ENCODE assay signal across 25 cellular contexts in genomic region chr7:45596665-45597095, GRCh38.
"Had no signal": no experiment of that assay in that cellular context is flagged by ENCODE, and none has a peak within 500 bp of the region (broad histone marks: within the 10 kb centered on the region; RNA-seq: fewer than 3 reads in every experiment).

No MANE protein-coding gene starts in this region.

- ATAC-seq: activated CD4-positive, CD25-positive, alpha-beta regulatory T cell treated with anti-CD3 and anti-CD28 coated beads, Interleukin-2, amount 50 U/mL, for 24 hours; activated naive CD8-positive, alpha-beta T cell treated with anti-CD3 and anti-CD28 coated beads, Interleukin-2, amount 50 U/mL, for 24 hours; body of pancreas; gastrocnemius medialis; left ventricle myocardium superior; sciatic nerve; stimulated activated memory B cell treated with anti-CD40 and anti-IgM and Interleukin-4, amounts not matched to agents 10 μg/mL and 1 μg/mL and 100 μg/mL, for 72 hours; T-cell had no signal

- H3K27me3 Mint-ChIP-seq: activated CD4-positive, alpha-beta T cell treated with anti-CD3 and anti-CD28 coated beads, Interleukin-2, amount 10 ng/mL, durations not matched to agents 24 days and 14 days; activated naive CD8-positive, alpha-beta T cell treated with anti-CD3 and anti-CD28 coated beads, Interleukin-2, amount 50 U/mL, for 24 hours; dendritic cell treated with granulocyte-macrophage colony-stimulating factor and Interleukin-4, amounts not matched to agents 40 ng/mL and 50 ng/mL, for 4 days; type B pancreatic cell had no signal

- H3K4me1 ChIP-seq: body of pancreas, esophagus squamous epithelium, gastrocnemius medialis had no signal

- H3K36me3 Mint-ChIP-seq: memory B cell; stimulated activated memory B cell treated with anti-CD40 and anti-IgM and Interleukin-4, amounts not matched to agents 10 μg/mL and 1 μg/mL and 100 μg/mL, for 72 hours; T-cell; type B pancreatic cell had no signal

- DNase-seq: activated CD4-positive, alpha-beta T cell treated with anti-CD3 and anti-CD28 coated beads, Interleukin-2, amount 10 ng/mL, durations not matched to agents 24 days and 14 days; activated naive CD4-positive, alpha-beta T cell treated with anti-CD3 and anti-CD28 coated beads, Interleukin-2, amount 50 U/mL, for 16 hours; activated naive CD8-positive, alpha-beta T cell treated with anti-CD3 and anti-CD28 coated beads, Interleukin-2, amount 50 U/mL, for 24 hours; activated T-cell treated with anti-CD3 and anti-CD28 coated beads for 4 hours; body of pancreas; effector CD8-positive, alpha-beta T cell; esophagus squamous epithelium; gastrocnemius medialis; hypothalamus; left ventricle myocardium superior; nephron progenitor cell; nucleus accumbens; posterior cingulate gyrus; small intestine; stimulated activated CD4-positive, alpha-beta T cell treated with anti-CD3 and anti-CD28 coated beads, Interleukin-15, amount 100 ng/mL, for 24 hours; T-cell had no signal

- H3K27ac ChIP-seq: body of pancreas, cardiac muscle cell, esophagus squamous epithelium, gastrocnemius medialis, VCaP had no signal

- H3K4me3 Mint-ChIP-seq: activated CD4-positive, alpha-beta T cell treated with anti-CD3 and anti-CD28 coated beads, Interleukin-2, amount 10 ng/mL, durations not matched to agents 24 days and 14 days; activated naive CD8-positive, alpha-beta T cell treated with anti-CD3 and anti-CD28 coated beads, Interleukin-2, amount 50 U/mL, for 24 hours; dendritic cell treated with granulocyte-macrophage colony-stimulating factor and Interleukin-4, amounts not matched to agents 40 ng/mL and 50 ng/mL, for 4 days; memory B cell; nephron progenitor cell; stimulated activated memory B cell treated with anti-CD40 and anti-IgM and Interleukin-4, amounts not matched to agents 10 μg/mL and 1 μg/mL and 100 μg/mL, for 72 hours; T-cell; T-helper 2 cell treated with Interferon-gamma antibody and Interleukin-4, amounts not matched to agents 5 μg/mL and 100 μg/mL, for 36 hours; type B pancreatic cell had no signal

- H3K4me3 ChIP-seq: body of pancreas, cardiac muscle cell, esophagus squamous epithelium, gastrocnemius medialis had no signal

- H3K27ac Mint-ChIP-seq: activated CD4-positive, alpha-beta T cell treated with anti-CD3 and anti-CD28 coated beads, Interleukin-2, amount 10 ng/mL, durations not matched to agents 24 days and 14 days; activated naive CD8-positive, alpha-beta T cell treated with anti-CD3 and anti-CD28 coated beads, Interleukin-2, amount 50 U/mL, for 24 hours; dendritic cell treated with granulocyte-macrophage colony-stimulating factor and Interleukin-4, amounts not matched to agents 40 ng/mL and 50 ng/mL, for 4 days; memory B cell; nephron progenitor cell; stimulated activated memory B cell treated with anti-CD40 and anti-IgM and Interleukin-4, amounts not matched to agents 10 μg/mL and 1 μg/mL and 100 μg/mL, for 72 hours; T-cell; T-helper 2 cell treated with Interferon-gamma antibody and Interleukin-4, amounts not matched to agents 5 μg/mL and 100 μg/mL, for 36 hours; type B pancreatic cell had no signal

- H3K27me3 ChIP-seq: body of pancreas, cardiac muscle cell, esophagus squamous epithelium, gastrocnemius medialis had no signal

- H3K4me1 Mint-ChIP-seq: activated CD4-positive, alpha-beta T cell treated with anti-CD3 and anti-CD28 coated beads, Interleukin-2, amount 10 ng/mL, durations not matched to agents 24 days and 14 days; activated naive CD8-positive, alpha-beta T cell treated with anti-CD3 and anti-CD28 coated beads, Interleukin-2, amount 50 U/mL, for 24 hours; memory B cell; stimulated activated memory B cell treated with anti-CD40 and anti-IgM and Interleukin-4, amounts not matched to agents 10 μg/mL and 1 μg/mL and 100 μg/mL, for 72 hours; T-cell had no signal

- H3K36me3 ChIP-seq: cardiac muscle cell, esophagus squamous epithelium, gastrocnemius medialis had no signal

- H3K9me3 ChIP-seq: body of pancreas, esophagus squamous epithelium, gastrocnemius medialis had no signal

- H3K9me3 Mint-ChIP-seq: activated CD4-positive, alpha-beta T cell treated with anti-CD3 and anti-CD28 coated beads, Interleukin-2, amount 10 ng/mL, durations not matched to agents 24 days and 14 days; activated naive CD8-positive, alpha-beta T cell treated with anti-CD3 and anti-CD28 coated beads, Interleukin-2, amount 50 U/mL, for 24 hours; dendritic cell treated with granulocyte-macrophage colony-stimulating factor and Interleukin-4, amounts not matched to agents 40 ng/mL and 50 ng/mL, for 4 days; memory B cell; nephron progenitor cell; stimulated activated memory B cell treated with anti-CD40 and anti-IgM and Interleukin-4, amounts not matched to agents 10 μg/mL and 1 μg/mL and 100 μg/mL, for 72 hours; T-cell; T-helper 2 cell treated with Interferon-gamma antibody and Interleukin-4, amounts not matched to agents 5 μg/mL and 100 μg/mL, for 36 hours; type B pancreatic cell had no signal
